In the genomic region with DNA sequence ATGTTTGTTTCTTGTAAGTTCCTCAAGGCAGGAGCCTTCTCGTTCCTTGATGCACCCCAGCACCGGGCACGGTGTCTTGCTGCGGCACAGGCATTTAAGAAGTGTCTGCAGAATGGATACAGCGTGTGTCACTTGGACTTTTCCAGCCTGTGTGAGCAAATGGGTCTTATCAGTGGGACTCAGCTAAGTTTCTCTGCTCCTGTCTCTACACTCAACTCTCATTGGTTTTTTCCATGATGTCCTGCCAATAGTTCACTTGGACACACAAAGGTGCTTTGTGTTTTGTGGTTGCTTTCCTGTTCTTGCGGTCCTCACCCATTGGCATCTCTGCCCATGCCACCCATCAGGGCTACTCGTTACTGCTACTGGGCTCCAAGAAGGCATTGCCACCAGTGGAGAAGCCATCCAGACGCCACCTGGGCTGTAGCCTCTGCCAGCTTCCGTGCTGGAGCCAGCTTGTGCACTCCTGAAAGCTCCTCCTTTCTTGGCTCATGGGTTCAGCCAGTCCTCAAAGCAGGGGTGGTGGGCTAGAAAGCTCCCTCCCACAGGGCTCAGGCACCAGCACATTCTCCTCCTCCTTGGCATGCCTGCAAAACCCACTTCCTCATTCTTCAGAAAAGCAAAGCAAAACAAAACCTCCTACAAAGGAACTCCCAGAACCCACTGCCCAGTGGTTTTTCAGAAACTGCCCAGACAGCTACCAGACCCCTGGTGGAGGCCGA, we compare ENCODE assay signal across 8 cellular contexts. TPM values are rescaled to one million over a fixed set of nuclear protein-coding genes. Genes with fewer than 3 reads are reported as not detected.
DNase-seq lines count a peak whose midpoint lies in the region; ATAC-seq lines count a peak whose summit lies in the region.

No MANE protein-coding gene starts in this region.

- peak overlapping the region; percentile 47 for H3K27ac ChIP-seq in SJSA1
- H3K27ac ChIP-seq in epithelial cell of prostate: no peak overlapping the region

- POLR2A ChIA-PET in naive thymus-derived CD8-positive, alpha-beta T cell (lab: Charles Lee): no interaction called here

- H3K4me1 ChIP-seq in SJSA1 (replicated peaks): peaks cover 30% of the 10 kb centered on the region

- H3K36me3 Mint-ChIP-seq in naive thymus-derived CD8-positive, alpha-beta T cell: no peaks in the 10 kb centered on the region

- H3K27me3 ChIP-seq in SJSA1 (replicated peaks): no peaks in the 10 kb centered on the region

- H3K4me1 Mint-ChIP-seq in naive thymus-derived CD8-positive, alpha-beta T cell: peaks cover 20 to 34% (median 30%) of the 10 kb centered on the region in 4 donors

- H3K9me3 Mint-ChIP-seq in naive thymus-derived CD8-positive, alpha-beta T cell: peaks cover 0 to 9% (median 0%) of the 10 kb centered on the region in 9 donors

- peak; percentile 90 to 91 for DNase-seq in SJSA1 (ENCODE audit: low read depth in 1 of 2, low spot score in 2 of 2)
- peak; percentile 37 for DNase-seq in epithelial cell of prostate (ENCODE audit: low read depth, low spot score)
- DNase-seq in naive thymus-derived CD8-positive, alpha-beta T cell: peak in 6 of 10 donors; percentile 6 to 64 (median 24)
- no peak for DNase-seq in DMS79 treated with DMSO at 0.1 percent for 48 hours (lab: John Stamatoyannopoulos, UW)
- DNase-seq in DMS153 treated with DMSO at 0.1 percent for 48 hours (lab: John Stamatoyannopoulos, UW; ENCODE audit: unreplicated experiment): no peak
- DNase-seq in NCI-H146 (lab: John Stamatoyannopoulos, UW): no peak

- H3K4me3 Mint-ChIP-seq in naive thymus-derived CD8-positive, alpha-beta T cell: peak overlapping the region; percentile 24 to 80 (median 63)

- no peaks in the 10 kb centered on the region for H3K9me3 ChIP-seq in SJSA1 (replicated peaks)

- ATAC-seq in GM18519 (IDR thresholded peaks at IDR 0.05; ENCODE audit: low FRiP score, unreplicated experiment) (peak; percentile 65), HG03045 (IDR thresholded peaks at IDR 0.05; ENCODE audit: unreplicated experiment) (peak; percentile 68)
- ATAC-seq in naive thymus-derived CD8-positive, alpha-beta T cell: peak; percentile 68 to 79

- no peaks in the 10 kb centered on the region for H3K36me3 ChIP-seq in SJSA1

- peak overlapping the region; percentile 49 to 83 (median 66) for H3K27ac Mint-ChIP-seq in naive thymus-derived CD8-positive, alpha-beta T cell

- no peaks in the 10 kb centered on the region for H3K27me3 Mint-ChIP-seq in naive thymus-derived CD8-positive, alpha-beta T cell

- H3K4me3 ChIP-seq in SJSA1: no peak overlapping the region

RNA-seq across cellular contexts. Expression of gene IL1R2, which starts 41.4 kb away (rescaled TPM):
- total RNA-seq in SJSA1 (2014; rRNA removed; shearing (Covaris generic)): 0.16 TPM in 1 of 2 replicates, not detected in the other
- not detected for total RNA-seq in naive thymus-derived CD8-positive, alpha-beta T cell
- polyA plus RNA-seq in naive thymus-derived CD8-positive, alpha-beta T cell: not detected

Comparison
In these comparisons a context has a peak if more than half of its experiments do, and no peak if none do; other contexts are left out.
1. DNase-seq: peak in SJSA1 (2 of 2), epithelial cell of prostate (single experiment) and naive thymus-derived CD8-positive, alpha-beta T cell (6 of 10); none in DMS79 treated with DMSO at 0.1 percent for 48 hours (single experiment), DMS153 treated with DMSO at 0.1 percent for 48 hours (single experiment) and NCI-H146 (single experiment).
2. Peak in every context shown above with its lines, with median percentiles within 50 percentile points of each other: ATAC-seq.